In genomic region chr11:75184757-75185156, GRCh38 we compare ENCODE assay signal across 25 cellular contexts. TPM values are rescaled to one million over a fixed set of nuclear protein-coding genes. Genes with fewer than 3 reads are reported as not detected.
"Had no signal": no experiment of that assay in that cellular context is flagged by ENCODE, and none has a peak within 500 bp of the region (broad histone marks: within the 10 kb centered on the region; RNA-seq: fewer than 3 reads in every experiment).

No MANE protein-coding gene starts in this region.

- H3K36me3 Mint-ChIP-seq: activated naive CD8-positive, alpha-beta T cell treated with anti-CD3 and anti-CD28 coated beads, Interleukin-2, amount 10 ng/mL, durations not matched to agents 7 days and 5 days; immature natural killer cell; memory B cell; naive B cell had no signal

- H3K9ac ChIP-seq: parathyroid adenoma had no signal

- H2AFZ ChIP-seq: parathyroid adenoma had no signal

- H3K27ac Mint-ChIP-seq: activated CD4-positive, alpha-beta T cell treated with anti-CD3 and anti-CD28 coated beads, Interleukin-2, amount 10 ng/mL, durations not matched to agents 7 days and 5 days; activated CD8-positive, alpha-beta T cell treated with anti-CD3 and anti-CD28 coated beads, Interleukin-2, amount 10 ng/mL, durations not matched to agents 7 days and 5 days; activated naive CD8-positive, alpha-beta T cell treated with anti-CD3 and anti-CD28 coated beads, Interleukin-2, amount 10 ng/mL, durations not matched to agents 7 days and 5 days; activated T-cell treated with anti-CD3 and anti-CD28 coated beads, Interleukin-2, amount 50 U/mL, for 24 hours; activated T-helper 2 cell treated with anti-CD3 and anti-CD28 coated beads, Interferon-gamma antibody, Interleukin-2, Interleukin-4, amounts not matched to agents 10 μg/mL and 5 μg/mL and 100 μg/mL, durations not matched to agents 14 hours and 24 hours and 36 hours; immature natural killer cell; memory B cell; naive B cell had no signal

- H3K27me3 ChIP-seq: heart right ventricle, testis, upper lobe of left lung had no signal

- H3K27ac ChIP-seq: brain microvascular endothelial cell, neutrophil, parathyroid adenoma, testis had no signal

- H3K9me3 Mint-ChIP-seq: activated CD4-positive, alpha-beta T cell treated with anti-CD3 and anti-CD28 coated beads, Interleukin-2, amount 10 ng/mL, durations not matched to agents 7 days and 5 days; activated naive CD8-positive, alpha-beta T cell treated with anti-CD3 and anti-CD28 coated beads, Interleukin-2, amount 10 ng/mL, durations not matched to agents 7 days and 5 days; activated T-cell treated with anti-CD3 and anti-CD28 coated beads, Interleukin-2, amount 50 U/mL, for 24 hours; activated T-helper 2 cell treated with anti-CD3 and anti-CD28 coated beads, Interferon-gamma antibody, Interleukin-2, Interleukin-4, amounts not matched to agents 10 μg/mL and 5 μg/mL and 100 μg/mL, durations not matched to agents 14 hours and 24 hours and 36 hours; immature natural killer cell; memory B cell; naive B cell had no signal

- H3K4me3 Mint-ChIP-seq: activated CD4-positive, alpha-beta T cell treated with anti-CD3 and anti-CD28 coated beads, Interleukin-2, amount 10 ng/mL, durations not matched to agents 7 days and 5 days; activated CD8-positive, alpha-beta T cell treated with anti-CD3 and anti-CD28 coated beads, Interleukin-2, amount 10 ng/mL, durations not matched to agents 7 days and 5 days; activated naive CD8-positive, alpha-beta T cell treated with anti-CD3 and anti-CD28 coated beads, Interleukin-2, amount 10 ng/mL, durations not matched to agents 7 days and 5 days; activated T-cell treated with anti-CD3 and anti-CD28 coated beads, Interleukin-2, amount 50 U/mL, for 24 hours; immature natural killer cell; memory B cell; naive B cell had no signal

- H3K4me2 ChIP-seq: smooth muscle cell had no signal

- FAIRE-seq: colon, endometrium had no signal

- ATAC-seq: activated CD8-positive, alpha-beta T cell treated with anti-CD3 and anti-CD28 coated beads, Interleukin-2, amount 10 ng/mL, durations not matched to agents 7 days and 5 days; heart right ventricle; left ventricle myocardium superior; mucosa of descending colon; sciatic nerve had no signal

- H3K79me2 ChIP-seq: parathyroid adenoma had no signal

- H3K4me1 ChIP-seq: parathyroid adenoma had no signal

- DNase-seq: activated CD4-positive, alpha-beta T cell treated with anti-CD3 and anti-CD28 coated beads, Interleukin-2, amount 10 ng/mL, durations not matched to agents 7 days and 5 days; activated CD8-positive, alpha-beta T cell treated with anti-CD3 and anti-CD28 coated beads, Interleukin-2, amount 10 ng/mL, durations not matched to agents 7 days and 5 days; activated naive CD4-positive, alpha-beta T cell treated with Interleukin-2 at 50 U/mL for 16 hours; activated naive CD8-positive, alpha-beta T cell treated with anti-CD3 and anti-CD28 coated beads, Interleukin-2, amount 10 ng/mL, durations not matched to agents 7 days and 5 days; activated T-cell treated with anti-CD3 and anti-CD28 coated beads, Interleukin-2, amount 50 U/mL, for 24 hours; brain microvascular endothelial cell; central memory CD4-positive, alpha-beta T cell; heart right ventricle; immature natural killer cell; kidney glomerular epithelial cell; left ventricle myocardium superior; mucosa of descending colon; naive B cell; stimulated activated CD4-positive, alpha-beta T cell treated with anti-CD3 and anti-CD28 coated beads, Interleukin-4, amount 100 ng/mL, for 1 hour; T-helper 9 cell; testis; upper lobe of left lung had no signal

- H3K4me3 ChIP-seq: heart right ventricle, mucosa of descending colon, smooth muscle cell, testis, upper lobe of left lung had no signal

- H3K36me3 ChIP-seq: brain microvascular endothelial cell, neutrophil had no signal

- H3K9me3 ChIP-seq: heart right ventricle, mucosa of descending colon, neutrophil, testis, upper lobe of left lung had no signal

- H3K4me1 Mint-ChIP-seq: immature natural killer cell, memory B cell, naive B cell had no signal

RNA-seq across cellular contexts. Expression of gene SLCO2B1, which starts 33.9 kb away (rescaled TPM):
- total RNA-seq: activated CD8-positive, alpha-beta T cell treated with anti-CD3 and anti-CD28 coated beads, Interleukin-2, amount 10 ng/mL, durations not matched to agents 7 days and 5 days; activated T-helper 2 cell treated with anti-CD3 and anti-CD28 coated beads, Interferon-gamma antibody, Interleukin-2, Interleukin-4, amounts not matched to agents 10 μg/mL and 5 μg/mL and 100 μg/mL, durations not matched to agents 14 hours and 24 hours and 36 hours; smooth muscle cell had no signal
- polyA plus RNA-seq: immature natural killer cell had no signal

RNA-seq across cellular contexts. Expression of gene TPBGL, which starts 55.8 kb away (rescaled TPM):
- total RNA-seq: left ventricle myocardium superior had no signal
